Comparison of ENCODE assay signal across 31 cellular contexts in the genomic region with DNA sequence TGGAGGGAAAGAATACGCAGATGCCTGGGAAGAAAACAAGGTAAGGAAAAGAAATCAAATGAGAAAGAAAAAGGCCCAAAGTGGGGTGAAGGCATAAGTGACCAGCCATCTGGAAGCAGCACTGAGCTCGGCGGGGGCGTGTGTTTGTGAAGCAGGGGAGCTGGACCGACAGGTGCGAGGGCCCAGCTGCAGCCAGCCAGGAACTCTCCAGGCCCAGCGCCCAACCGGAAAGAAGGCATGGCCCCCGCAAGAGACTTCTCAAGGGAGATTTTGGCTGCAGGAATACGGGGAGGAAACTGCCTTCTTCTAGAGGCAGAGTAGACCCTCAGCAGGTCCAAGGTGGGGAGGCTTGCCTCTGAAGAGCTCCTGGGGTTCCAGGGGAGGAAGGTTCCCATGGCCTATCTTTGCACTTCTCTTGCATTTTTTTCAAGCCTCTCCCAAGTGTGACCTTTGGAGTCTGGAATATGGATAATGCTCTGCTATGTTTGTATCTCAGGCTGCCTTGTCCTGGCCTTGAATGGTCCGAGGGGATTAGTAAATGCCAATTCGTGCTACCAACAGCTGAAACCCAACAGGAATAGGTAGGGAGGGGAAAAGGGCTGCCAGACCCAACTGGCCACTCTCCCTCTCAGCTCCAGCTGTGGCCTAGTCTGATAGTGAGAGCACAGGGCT. TPM values are rescaled to one million over a fixed set of nuclear protein-coding genes. Genes with fewer than 3 reads are reported as not detected.
DNase-seq lines count a peak whose midpoint lies in the region; ATAC-seq and FAIRE-seq lines count a peak whose summit lies in the region.
"Had no signal": no experiment of that assay in that cellular context is flagged by ENCODE, and none has a peak within 500 bp of the region (broad histone marks: within the 10 kb centered on the region; RNA-seq: fewer than 3 reads in every experiment).

No MANE protein-coding gene starts in this region.

- no peak overlapping the region for H3K27ac ChIP-seq in small intestine (ENCODE audit: low read depth in 1 of 2, low read length in 1 of 2)
- H3K27ac ChIP-seq: esophagus squamous epithelium, foreskin keratinocyte, HL-60 had no signal

- no peaks in the 10 kb centered on the region for H3K9me3 ChIP-seq in small intestine (ENCODE audit: control insufficient read depth, low read depth)
- H3K9me3 ChIP-seq: Caco-2, esophagus squamous epithelium had no signal

- ATAC-seq in GM21825 (IDR thresholded peaks at IDR 0.05; ENCODE audit: unreplicated experiment), result no peak
- ATAC-seq: activated CD8-positive, alpha-beta T cell treated with anti-CD3 and anti-CD28 coated beads, Interleukin-2, amount 10 ng/mL, durations not matched to agents 7 days and 5 days; activated T-helper 17 cell treated with anti-CD3 and anti-CD28 coated beads, Interleukin-2, amount 50 U/mL, for 72 hours; foreskin keratinocyte; SK-N-SH treated with all-trans-retinoic acid at 6 μM for 48 hours; stimulated activated memory B cell treated with anti-CD40 and anti-IgM and Interleukin-4, amounts not matched to agents 10 μg/mL and 1 μg/mL and 100 μg/mL, for 72 hours had no signal

- H3K27me3 ChIP-seq in small intestine (ENCODE audit: control insufficient read depth in 2 of 2, insufficient read depth in 2 of 2, low read length in 2 of 2), result no peaks in the 10 kb centered on the region
- H3K27me3 ChIP-seq: esophagus squamous epithelium, foreskin keratinocyte had no signal

- no peak overlapping the region for H3K4me3 ChIP-seq in small intestine (ENCODE audit: low read depth in 1 of 2, low read length in 2 of 2)
- H3K4me3 ChIP-seq: esophagus squamous epithelium had no signal

- DNase-seq in NCI-H1417 (lab: John Stamatoyannopoulos, UW), result peak in 2 of 3 experiments; percentile 39 to 55
- no peak for DNase-seq in NCI-H1417 treated with DMSO at 0.1 percent for 48 hours (lab: John Stamatoyannopoulos, UW)
- peak; percentile 10 for DNase-seq in NCI-H69 (lab: John Stamatoyannopoulos, UW)
- DNase-seq in left kidney (ENCODE audit: low read depth, low spot score), result peak; percentile 63
- DNase-seq in small intestine, result peak; percentile 69
- DNase-seq in amniotic stem cell (lab: John Stamatoyannopoulos, UW), result no peak
- DNase-seq in activated CD4-positive, CD25-positive, alpha-beta regulatory T cell treated with anti-CD3 and anti-CD28 coated beads, Interleukin-2, amount 50 U/mL, for 72 hours, result no peak
- DNase-seq: 8988T; activated CD4-positive, alpha-beta T cell treated with anti-CD3 and anti-CD28 coated beads for 4 hours; activated CD8-positive, alpha-beta T cell treated with anti-CD3 and anti-CD28 coated beads, Interleukin-2, amount 10 ng/mL, durations not matched to agents 7 days and 5 days; activated naive CD4-positive, alpha-beta T cell treated with anti-CD3 and anti-CD28 coated beads, Interleukin-2, amount 50 U/mL, for 16 hours; C1 segment of cervical spinal cord; Caco-2; DND-41; esophagus squamous epithelium; foreskin keratinocyte; GF-D8; HFFc6; KG1; naive B cell; NCI-H1105 treated with DMSO at 0.1 percent for 48 hours; NCI-H446; NK-92 treated with Interleukin-12 subunit alpha and Interleukin-12 subunit beta, amount 100 ng/mL, for 24 hours; T-helper 2 cell; trophoblast cell had no signal

- WGBS in small intestine, 3 donors, result 14 to 36% (median 17%) methylated on average over 10 to 12 of the region's 12 CpGs

- no peaks in the 10 kb centered on the region for H3K36me3 ChIP-seq in small intestine (ENCODE audit: control insufficient read depth in 2 of 2, insufficient read depth in 2 of 2, low read length in 2 of 2)
- H3K36me3 ChIP-seq: esophagus squamous epithelium had no signal

- no peak for FAIRE-seq in small intestine (lab: Jason Lieb, UNC)
- FAIRE-seq: keratinocyte had no signal

- H3K4me1 ChIP-seq in small intestine (ENCODE audit: control insufficient read depth in 2 of 2, insufficient read depth in 1 of 2, low read depth in 1 of 2, low read length in 1 of 2), result no peaks in the 10 kb centered on the region
- H3K4me1 ChIP-seq: esophagus squamous epithelium, foreskin keratinocyte had no signal

RNA-seq across cellular contexts. Expression of a gene that starts 10.8 kb away (rescaled TPM):
- 1 to 10 TPM in 2 of 3 donors, not detected in 1; 1.3 to 2.0 TPM for polyA plus RNA-seq in small intestine

RNA-seq across cellular contexts. Expression of a gene that starts 39.5 kb away (rescaled TPM):
- 1,000 to 10,000 TPM in 2 of 3 donors, 100 to 1,000 TPM in 1; 548 to 1,411 (median 1,229) TPM for polyA plus RNA-seq in small intestine

Comparison
In these comparisons a context has a peak if more than half of its experiments do, and no peak if none do; other contexts are left out.
1. DNase-seq: peak in NCI-H1417 (2 of 3), NCI-H69 (single experiment), left kidney (single experiment) and small intestine (single experiment); none in NCI-H1417 treated with DMSO at 0.1 percent for 48 hours (single experiment), amniotic stem cell (single experiment) and activated CD4-positive, CD25-positive, alpha-beta regulatory T cell treated with anti-CD3 and anti-CD28 coated beads, Interleukin-2, amount 50 U/mL, for 72 hours (single experiment).